1 cellular context compared by ENCODE assay signal in the genomic region with DNA sequence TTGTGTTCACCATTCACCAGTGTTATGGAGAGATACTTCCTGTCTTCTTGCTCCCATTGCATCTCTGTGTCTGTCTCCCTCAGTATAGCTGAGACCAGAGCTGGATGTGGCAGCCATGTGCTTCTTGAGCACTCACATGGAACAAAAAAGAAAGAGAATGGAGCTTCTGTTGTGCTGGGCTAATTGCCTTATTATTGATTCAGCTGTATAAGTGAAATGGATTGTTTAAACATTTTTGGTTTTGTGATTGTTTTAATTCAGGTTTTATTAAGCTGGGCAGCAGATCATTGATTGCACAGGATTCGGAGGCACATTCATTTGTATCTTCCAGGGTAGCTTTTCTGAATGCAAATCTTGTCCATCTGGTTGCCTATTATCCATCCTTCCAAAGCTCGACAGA.
TF ChIP-seq lines count a peak whose summit lies in the region.

No MANE protein-coding gene starts in this region.

TF ChIP-seq in H1, 55 proteins besides CTCF, POLR2A, EP300 and RAD21:
- TF ChIP-seq, protein P1, sequence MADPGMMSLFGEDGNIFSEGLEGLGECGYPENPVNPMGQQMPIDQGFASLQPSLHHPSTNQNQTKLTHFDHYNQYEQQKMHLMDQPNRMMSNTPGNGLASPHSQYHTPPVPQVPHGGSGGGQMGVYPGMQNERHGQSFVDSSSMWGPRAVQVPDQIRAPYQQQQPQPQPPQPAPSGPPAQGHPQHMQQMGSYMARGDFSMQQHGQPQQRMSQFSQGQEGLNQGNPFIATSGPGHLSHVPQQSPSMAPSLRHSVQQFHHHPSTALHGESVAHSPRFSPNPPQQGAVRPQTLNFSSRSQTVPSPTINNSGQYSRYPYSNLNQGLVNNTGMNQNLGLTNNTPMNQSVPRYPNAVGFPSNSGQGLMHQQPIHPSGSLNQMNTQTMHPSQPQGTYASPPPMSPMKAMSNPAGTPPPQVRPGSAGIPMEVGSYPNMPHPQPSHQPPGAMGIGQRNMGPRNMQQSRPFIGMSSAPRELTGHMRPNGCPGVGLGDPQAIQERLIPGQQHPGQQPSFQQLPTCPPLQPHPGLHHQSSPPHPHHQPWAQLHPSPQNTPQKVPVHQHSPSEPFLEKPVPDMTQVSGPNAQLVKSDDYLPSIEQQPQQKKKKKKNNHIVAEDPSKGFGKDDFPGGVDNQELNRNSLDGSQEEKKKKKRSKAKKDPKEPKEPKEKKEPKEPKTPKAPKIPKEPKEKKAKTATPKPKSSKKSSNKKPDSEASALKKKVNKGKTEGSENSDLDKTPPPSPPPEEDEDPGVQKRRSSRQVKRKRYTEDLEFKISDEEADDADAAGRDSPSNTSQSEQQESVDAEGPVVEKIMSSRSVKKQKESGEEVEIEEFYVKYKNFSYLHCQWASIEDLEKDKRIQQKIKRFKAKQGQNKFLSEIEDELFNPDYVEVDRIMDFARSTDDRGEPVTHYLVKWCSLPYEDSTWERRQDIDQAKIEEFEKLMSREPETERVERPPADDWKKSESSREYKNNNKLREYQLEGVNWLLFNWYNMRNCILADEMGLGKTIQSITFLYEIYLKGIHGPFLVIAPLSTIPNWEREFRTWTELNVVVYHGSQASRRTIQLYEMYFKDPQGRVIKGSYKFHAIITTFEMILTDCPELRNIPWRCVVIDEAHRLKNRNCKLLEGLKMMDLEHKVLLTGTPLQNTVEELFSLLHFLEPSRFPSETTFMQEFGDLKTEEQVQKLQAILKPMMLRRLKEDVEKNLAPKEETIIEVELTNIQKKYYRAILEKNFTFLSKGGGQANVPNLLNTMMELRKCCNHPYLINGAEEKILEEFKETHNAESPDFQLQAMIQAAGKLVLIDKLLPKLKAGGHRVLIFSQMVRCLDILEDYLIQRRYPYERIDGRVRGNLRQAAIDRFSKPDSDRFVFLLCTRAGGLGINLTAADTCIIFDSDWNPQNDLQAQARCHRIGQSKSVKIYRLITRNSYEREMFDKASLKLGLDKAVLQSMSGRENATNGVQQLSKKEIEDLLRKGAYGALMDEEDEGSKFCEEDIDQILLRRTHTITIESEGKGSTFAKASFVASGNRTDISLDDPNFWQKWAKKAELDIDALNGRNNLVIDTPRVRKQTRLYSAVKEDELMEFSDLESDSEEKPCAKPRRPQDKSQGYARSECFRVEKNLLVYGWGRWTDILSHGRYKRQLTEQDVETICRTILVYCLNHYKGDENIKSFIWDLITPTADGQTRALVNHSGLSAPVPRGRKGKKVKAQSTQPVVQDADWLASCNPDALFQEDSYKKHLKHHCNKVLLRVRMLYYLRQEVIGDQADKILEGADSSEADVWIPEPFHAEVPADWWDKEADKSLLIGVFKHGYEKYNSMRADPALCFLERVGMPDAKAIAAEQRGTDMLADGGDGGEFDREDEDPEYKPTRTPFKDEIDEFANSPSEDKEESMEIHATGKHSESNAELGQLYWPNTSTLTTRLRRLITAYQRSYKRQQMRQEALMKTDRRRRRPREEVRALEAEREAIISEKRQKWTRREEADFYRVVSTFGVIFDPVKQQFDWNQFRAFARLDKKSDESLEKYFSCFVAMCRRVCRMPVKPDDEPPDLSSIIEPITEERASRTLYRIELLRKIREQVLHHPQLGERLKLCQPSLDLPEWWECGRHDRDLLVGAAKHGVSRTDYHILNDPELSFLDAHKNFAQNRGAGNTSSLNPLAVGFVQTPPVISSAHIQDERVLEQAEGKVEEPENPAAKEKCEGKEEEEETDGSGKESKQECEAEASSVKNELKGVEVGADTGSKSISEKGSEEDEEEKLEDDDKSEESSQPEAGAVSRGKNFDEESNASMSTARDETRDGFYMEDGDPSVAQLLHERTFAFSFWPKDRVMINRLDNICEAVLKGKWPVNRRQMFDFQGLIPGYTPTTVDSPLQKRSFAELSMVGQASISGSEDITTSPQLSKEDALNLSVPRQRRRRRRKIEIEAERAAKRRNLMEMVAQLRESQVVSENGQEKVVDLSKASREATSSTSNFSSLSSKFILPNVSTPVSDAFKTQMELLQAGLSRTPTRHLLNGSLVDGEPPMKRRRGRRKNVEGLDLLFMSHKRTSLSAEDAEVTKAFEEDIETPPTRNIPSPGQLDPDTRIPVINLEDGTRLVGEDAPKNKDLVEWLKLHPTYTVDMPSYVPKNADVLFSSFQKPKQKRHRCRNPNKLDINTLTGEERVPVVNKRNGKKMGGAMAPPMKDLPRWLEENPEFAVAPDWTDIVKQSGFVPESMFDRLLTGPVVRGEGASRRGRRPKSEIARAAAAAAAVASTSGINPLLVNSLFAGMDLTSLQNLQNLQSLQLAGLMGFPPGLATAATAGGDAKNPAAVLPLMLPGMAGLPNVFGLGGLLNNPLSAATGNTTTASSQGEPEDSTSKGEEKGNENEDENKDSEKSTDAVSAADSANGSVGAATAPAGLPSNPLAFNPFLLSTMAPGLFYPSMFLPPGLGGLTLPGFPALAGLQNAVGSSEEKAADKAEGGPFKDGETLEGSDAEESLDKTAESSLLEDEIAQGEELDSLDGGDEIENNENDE (IDR thresholded peaks at IDR 0.05; ENCODE audit: insufficient replicate concordance, low read length): no peak
- no peak for TF ChIP-seq SRF (IDR thresholded peaks at IDR 0.05; ENCODE audit: low read depth, low read length)
- no peak for TF ChIP-seq CEBPB (IDR thresholded peaks at IDR 0.05; ENCODE audit: low read depth, low read length)
- no peak for TF ChIP-seq NRF1 (IDR thresholded peaks at IDR 0.05; ENCODE audit: low read depth, low read length)
- no peak for TF ChIP-seq PHF8 (conservative IDR thresholded peaks at IDR 0.05; ENCODE audit: low read depth, low read length)
- TF ChIP-seq ATF2 (IDR thresholded peaks at IDR 0.05; ENCODE audit: low read length): no peak
- TF ChIP-seq RBBP5 (IDR thresholded peaks at IDR 0.05; ENCODE audit: borderline replicate concordance, low read depth, low read length): no peak
- TF ChIP-seq GABPA (IDR thresholded peaks at IDR 0.05; ENCODE audit: borderline replicate concordance, insufficient read depth, low read length): no peak
- TF ChIP-seq POU5F1 (IDR thresholded peaks at IDR 0.05; ENCODE audit: low read depth, low read length): no peak
